In genomic region chr9:130599625-130600024, GRCh38 we compare ENCODE assay signal across 2 cellular contexts.
TF ChIP-seq lines count a peak whose summit lies in the region.

No MANE protein-coding gene starts in this region.

TF ChIP-seq in GM12878, 131 proteins besides CTCF, POLR2A, EP300 and RAD21:
- TF ChIP-seq BACH1 (IDR thresholded peaks at IDR 0.05; ENCODE audit: borderline replicate concordance) (no peak), CREB1 (IDR thresholded peaks at IDR 0.05; ENCODE audit: low read depth) (no peak), TBL1XR1 (IDR thresholded peaks at IDR 0.05; ENCODE audit: low read depth, low read length) (no peak), ZZZ3 (IDR thresholded peaks at IDR 0.05; ENCODE audit: control insufficient read depth, insufficient read length, low read depth) (no peak), SPI1 (IDR thresholded peaks at IDR 0.05; ENCODE audit: borderline replicate concordance, insufficient read depth, low read depth, low read length) (no peak), KDM1A (IDR thresholded peaks at IDR 0.05; ENCODE audit: borderline replicate concordance) (no peak), SUPT20H (IDR thresholded peaks at IDR 0.05; ENCODE audit: borderline replicate concordance, control insufficient read depth, low read depth, low read length) (no peak), ASH2L (IDR thresholded peaks at IDR 0.05; ENCODE audit: borderline replicate concordance, low read depth) (no peak), E2F4 (IDR thresholded peaks at IDR 0.05; ENCODE audit: low read depth, low read length) (no peak), NFXL1 (IDR thresholded peaks at IDR 0.05; ENCODE audit: borderline replicate concordance) (no peak), NBN (IDR thresholded peaks at IDR 0.05) (no peak), ZNF622 (IDR thresholded peaks at IDR 0.05) (no peak)
- TF ChIP-seq, protein P1, sequence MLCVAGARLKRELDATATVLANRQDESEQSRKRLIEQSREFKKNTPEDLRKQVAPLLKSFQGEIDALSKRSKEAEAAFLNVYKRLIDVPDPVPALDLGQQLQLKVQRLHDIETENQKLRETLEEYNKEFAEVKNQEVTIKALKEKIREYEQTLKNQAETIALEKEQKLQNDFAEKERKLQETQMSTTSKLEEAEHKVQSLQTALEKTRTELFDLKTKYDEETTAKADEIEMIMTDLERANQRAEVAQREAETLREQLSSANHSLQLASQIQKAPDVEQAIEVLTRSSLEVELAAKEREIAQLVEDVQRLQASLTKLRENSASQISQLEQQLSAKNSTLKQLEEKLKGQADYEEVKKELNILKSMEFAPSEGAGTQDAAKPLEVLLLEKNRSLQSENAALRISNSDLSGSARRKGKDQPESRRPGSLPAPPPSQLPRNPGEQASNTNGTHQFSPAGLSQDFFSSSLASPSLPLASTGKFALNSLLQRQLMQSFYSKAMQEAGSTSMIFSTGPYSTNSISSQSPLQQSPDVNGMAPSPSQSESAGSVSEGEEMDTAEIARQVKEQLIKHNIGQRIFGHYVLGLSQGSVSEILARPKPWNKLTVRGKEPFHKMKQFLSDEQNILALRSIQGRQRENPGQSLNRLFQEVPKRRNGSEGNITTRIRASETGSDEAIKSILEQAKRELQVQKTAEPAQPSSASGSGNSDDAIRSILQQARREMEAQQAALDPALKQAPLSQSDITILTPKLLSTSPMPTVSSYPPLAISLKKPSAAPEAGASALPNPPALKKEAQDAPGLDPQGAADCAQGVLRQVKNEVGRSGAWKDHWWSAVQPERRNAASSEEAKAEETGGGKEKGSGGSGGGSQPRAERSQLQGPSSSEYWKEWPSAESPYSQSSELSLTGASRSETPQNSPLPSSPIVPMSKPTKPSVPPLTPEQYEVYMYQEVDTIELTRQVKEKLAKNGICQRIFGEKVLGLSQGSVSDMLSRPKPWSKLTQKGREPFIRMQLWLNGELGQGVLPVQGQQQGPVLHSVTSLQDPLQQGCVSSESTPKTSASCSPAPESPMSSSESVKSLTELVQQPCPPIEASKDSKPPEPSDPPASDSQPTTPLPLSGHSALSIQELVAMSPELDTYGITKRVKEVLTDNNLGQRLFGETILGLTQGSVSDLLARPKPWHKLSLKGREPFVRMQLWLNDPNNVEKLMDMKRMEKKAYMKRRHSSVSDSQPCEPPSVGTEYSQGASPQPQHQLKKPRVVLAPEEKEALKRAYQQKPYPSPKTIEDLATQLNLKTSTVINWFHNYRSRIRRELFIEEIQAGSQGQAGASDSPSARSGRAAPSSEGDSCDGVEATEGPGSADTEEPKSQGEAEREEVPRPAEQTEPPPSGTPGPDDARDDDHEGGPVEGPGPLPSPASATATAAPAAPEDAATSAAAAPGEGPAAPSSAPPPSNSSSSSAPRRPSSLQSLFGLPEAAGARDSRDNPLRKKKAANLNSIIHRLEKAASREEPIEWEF (IDR thresholded peaks at IDR 0.05; ENCODE audit: insufficient replicate concordance, low read depth, low read length), result no peak

TF ChIP-seq in HepG2, 621 proteins besides CTCF, POLR2A, EP300 and RAD21:
- TF ChIP-seq RCOR2 (CRISPR knock-in tag; IDR thresholded peaks at IDR 0.05), result no peak
- TF ChIP-seq PCBP2 (optimal IDR thresholded peaks at IDR 0.05; ENCODE audit: low read depth, low read length, poor library complexity, severe bottlenecking), result peak; percentile 50
- no peak for TF ChIP-seq DNMT3B (CRISPR knock-in tag; conservative IDR thresholded peaks at IDR 0.05)
- peak; percentile 79 for TF ChIP-seq ZNF263 (CRISPR knock-in tag; IDR thresholded peaks at IDR 0.05)
- TF ChIP-seq CCDC6 (CRISPR knock-in tag; IDR thresholded peaks at IDR 0.05), result no peak
- no peak for TF ChIP-seq PHB2 (IDR thresholded peaks at IDR 0.05; ENCODE audit: partially characterized antibody)
- no peak for TF ChIP-seq PHF21A (CRISPR knock-in tag; IDR thresholded peaks at IDR 0.05)
